ENCODE assay signal across 18 cellular contexts in genomic region chr3:160205606-160206005, GRCh38. TPM values are rescaled to one million over a fixed set of nuclear protein-coding genes. Genes with fewer than 3 reads are reported as not detected.
A peak's percentile ranks its signal among the peaks of the same experiment; 100 is the strongest.
DNase-seq lines count a peak whose midpoint lies in the region; ATAC-seq and TF ChIP-seq lines count a peak whose summit lies in the region.
"Had no signal": no experiment of that assay in that cellular context is flagged by ENCODE, and none has a peak within 500 bp of the region (broad histone marks: within the 10 kb centered on the region; RNA-seq: fewer than 3 reads in every experiment).

No MANE protein-coding gene starts in this region.

- H3K9me3 Mint-ChIP-seq in activated CD4-positive, alpha-beta T cell treated with anti-CD3 and anti-CD28 coated beads, Interleukin-2, amount 10 ng/mL, durations not matched to agents 24 days and 14 days, result peaks cover 5% of the 10 kb centered on the region
- H3K9me3 Mint-ChIP-seq in activated CD4-positive, alpha-beta T cell treated with anti-CD3 and anti-CD28 coated beads for 36 hours (ENCODE audit: low read depth), result peaks cover 2% of the 10 kb centered on the region
- H3K9me3 Mint-ChIP-seq: CD8-positive, alpha-beta memory T cell; GM23338; H9 had no signal

- H3K4me1 Mint-ChIP-seq in activated CD4-positive, alpha-beta T cell treated with anti-CD3 and anti-CD28 coated beads, Interleukin-2, amount 10 ng/mL, durations not matched to agents 24 days and 14 days, result no peaks in the 10 kb centered on the region
- no peaks in the 10 kb centered on the region for H3K4me1 Mint-ChIP-seq in activated CD4-positive, alpha-beta T cell treated with anti-CD3 and anti-CD28 coated beads for 36 hours
- H3K4me1 Mint-ChIP-seq: CD8-positive, alpha-beta memory T cell; GM23338; IgD-negative memory B cell had no signal

- no peaks in the 10 kb centered on the region for H3K27me3 ChIP-seq in esophagus muscularis mucosa
- H3K27me3 ChIP-seq: BLaER1 had no signal

- H3K27ac ChIP-seq in esophagus muscularis mucosa (replicated peaks in 1 of 4), result no peak overlapping the region
- H3K27ac ChIP-seq: 22Rv1, BLaER1 had no signal

- no peak for TF ChIP-seq EP300 in esophagus muscularis mucosa (IDR thresholded peaks at IDR 0.05)

- no peaks in the 10 kb centered on the region for H3K4me1 ChIP-seq in esophagus muscularis mucosa
- H3K4me1 ChIP-seq: BLaER1, Caco-2 had no signal

- intact Hi-C loops in activated CD4-positive, alpha-beta T cell treated with anti-CD3 and anti-CD28 coated beads, Interleukin-2, amount 10 ng/mL, durations not matched to agents 24 days and 14 days (cut with micrococcal nuclease), result no loop called here
- intact Hi-C loops in activated CD4-positive, alpha-beta T cell treated with anti-CD3 and anti-CD28 coated beads for 36 hours (cut with DNase I, micrococcal nuclease), result no loop called here
- intact Hi-C loops in esophagus muscularis mucosa (cut with DNase I), result no loop called here

- no peaks in the 10 kb centered on the region for H3K9me3 ChIP-seq in esophagus muscularis mucosa
- H3K9me3 ChIP-seq: Caco-2 had no signal

- DNase-seq in activated CD4-positive, alpha-beta T cell treated with anti-CD3 and anti-CD28 coated beads, Interleukin-2, amount 10 ng/mL, durations not matched to agents 24 days and 14 days, result peak; percentile 20
- DNase-seq in activated CD4-positive, alpha-beta T cell treated with anti-CD3 and anti-CD28 coated beads for 36 hours, result no peak
- DNase-seq in esophagus muscularis mucosa (ENCODE audit: extremely low spot score) (peak; percentile 42), myocyte (ENCODE audit: low read depth) (peak; percentile 25), AML-193 (lab: John Stamatoyannopoulos, UW) (no peak), T1000 (lab: John Stamatoyannopoulos, UW) (no peak), SW 1271 (lab: John Stamatoyannopoulos, UW) (no peak), NCI-H2107 (lab: John Stamatoyannopoulos, UW) (no peak)
- DNase-seq: Caco-2; CD8-positive, alpha-beta memory T cell; DND-41; GDM1; H9 had no signal

- no peaks in the 10 kb centered on the region for H3K36me3 ChIP-seq in esophagus muscularis mucosa
- H3K36me3 ChIP-seq: BLaER1 had no signal

- POLR2A ChIA-PET in activated CD4-positive, alpha-beta T cell treated with anti-CD3 and anti-CD28 coated beads for 36 hours (lab: Charles Lee), result no interaction called here

- no peak for TF ChIP-seq CTCF in esophagus muscularis mucosa (IDR thresholded peaks at IDR 0.05)

- CTCF ChIA-PET in activated CD4-positive, alpha-beta T cell treated with anti-CD3 and anti-CD28 coated beads for 36 hours (lab: Charles Lee), result no interaction called here

- no peak for TF ChIP-seq POLR2A in esophagus muscularis mucosa (IDR thresholded peaks at IDR 0.05; ENCODE audit: low read depth)

- 56% methylated on average over 4 of the region's 4 CpGs for WGBS in esophagus muscularis mucosa

- ATAC-seq in activated CD4-positive, alpha-beta T cell treated with anti-CD3 and anti-CD28 coated beads for 36 hours, result no peak
- ATAC-seq: GM23338 had no signal

- H3K4me3 Mint-ChIP-seq in activated CD4-positive, alpha-beta T cell treated with anti-CD3 and anti-CD28 coated beads, Interleukin-2, amount 10 ng/mL, durations not matched to agents 24 days and 14 days, result no peak overlapping the region
- no peak overlapping the region for H3K4me3 Mint-ChIP-seq in activated CD4-positive, alpha-beta T cell treated with anti-CD3 and anti-CD28 coated beads for 36 hours
- H3K4me3 Mint-ChIP-seq: CD8-positive, alpha-beta memory T cell; GM23338; H9; IgD-negative memory B cell had no signal

- no peaks in the 10 kb centered on the region for H3K36me3 Mint-ChIP-seq in activated CD4-positive, alpha-beta T cell treated with anti-CD3 and anti-CD28 coated beads, Interleukin-2, amount 10 ng/mL, durations not matched to agents 24 days and 14 days (ENCODE audit: low read depth)
- H3K36me3 Mint-ChIP-seq in activated CD4-positive, alpha-beta T cell treated with anti-CD3 and anti-CD28 coated beads for 36 hours (ENCODE audit: low read depth), result no peaks in the 10 kb centered on the region
- H3K36me3 Mint-ChIP-seq: CD8-positive, alpha-beta memory T cell; IgD-negative memory B cell had no signal

- H3K4me3 ChIP-seq in esophagus muscularis mucosa, result no peak overlapping the region
- H3K4me3 ChIP-seq: BLaER1, GM23338 had no signal

- peaks cover 18% of the 10 kb centered on the region for H3K27me3 Mint-ChIP-seq in activated CD4-positive, alpha-beta T cell treated with anti-CD3 and anti-CD28 coated beads, Interleukin-2, amount 10 ng/mL, durations not matched to agents 24 days and 14 days
- peaks cover 7% of the 10 kb centered on the region for H3K27me3 Mint-ChIP-seq in activated CD4-positive, alpha-beta T cell treated with anti-CD3 and anti-CD28 coated beads for 36 hours

- no peak overlapping the region for H3K27ac Mint-ChIP-seq in activated CD4-positive, alpha-beta T cell treated with anti-CD3 and anti-CD28 coated beads, Interleukin-2, amount 10 ng/mL, durations not matched to agents 24 days and 14 days
- no peak overlapping the region for H3K27ac Mint-ChIP-seq in activated CD4-positive, alpha-beta T cell treated with anti-CD3 and anti-CD28 coated beads for 36 hours
- H3K27ac Mint-ChIP-seq: GM23338, H9, IgD-negative memory B cell had no signal

RNA-seq across cellular contexts. Expression of gene C3orf80, which starts 19.6 kb away (rescaled TPM):
- total RNA-seq in activated CD4-positive, alpha-beta T cell treated with anti-CD3 and anti-CD28 coated beads, Interleukin-2, amount 10 ng/mL, durations not matched to agents 24 days and 14 days, result 0.07 TPM in 1 of 2 replicates, not detected in the other
- total RNA-seq in activated CD4-positive, alpha-beta T cell treated with anti-CD3 and anti-CD28 coated beads for 36 hours, result under 1 TPM in 1 of 2 experiments, not detected in 1; 0.09 TPM
- total RNA-seq in esophagus muscularis mucosa (under 1 TPM; under 0.01 to 0.26 (median 0.17) TPM), myocyte (0.21 and 0.83 TPM in 2 replicates)
- 1.2 TPM for polyA plus RNA-seq in myocyte (2012)
- total RNA-seq: A673; CD8-positive, alpha-beta memory T cell had no signal
- polyA plus RNA-seq: CD8-positive, alpha-beta memory T cell; IgD-negative memory B cell had no signal

Comparison
In these comparisons a context has a peak if more than half of its experiments do, and no peak if none do; other contexts are left out.
1. DNase-seq: peak in activated CD4-positive, alpha-beta T cell treated with anti-CD3 and anti-CD28 coated beads, Interleukin-2, amount 10 ng/mL, durations not matched to agents 24 days and 14 days (single experiment), esophagus muscularis mucosa (single experiment) and myocyte (single experiment); none in activated CD4-positive, alpha-beta T cell treated with anti-CD3 and anti-CD28 coated beads for 36 hours (single experiment), AML-193 (0 of 2), T1000 (single experiment), SW 1271 (0 of 2) and NCI-H2107 (single experiment).